Comparison of ENCODE assay signal across 18 cellular contexts in genomic region chr3:147843331-147843730, GRCh38.
"Had no signal": no experiment of that assay in that cellular context is flagged by ENCODE, and none has a peak within 500 bp of the region (broad histone marks: within the 10 kb centered on the region; RNA-seq: fewer than 3 reads in every experiment).

No MANE protein-coding gene starts in this region.

- DNase-seq: dermis blood vessel endothelial cell; erythroblast; heart right ventricle; hypothalamus; kidney glomerular epithelial cell; naive thymus-derived CD4-positive, alpha-beta T cell; nephron progenitor cell; psoas muscle; retina; right lobe of liver; stimulated activated CD4-positive, alpha-beta T cell treated with anti-CD3 and anti-CD28 coated beads, Interleukin-4, amount 100 ng/mL, for 1 hour; stimulated activated CD8-positive, alpha-beta memory T cell treated with anti-CD3 and anti-CD28 coated beads, Interleukin-4, amount 100 ng/mL, for 48 hours; stimulated activated naive CD8-positive, alpha-beta T cell treated with anti-CD3 and anti-CD28 coated beads, Interleukin-15, Interleukin-2, amounts not matched to agents 100 U/mL and 50 U/mL, for 24 hours; thyroid gland had no signal

- H3K4me3 ChIP-seq: heart right ventricle, psoas muscle, right lobe of liver, suprapubic skin, thyroid gland had no signal

- FAIRE-seq: frontal cortex, islet of Langerhans, urothelium cell line had no signal
